ENCODE assay signal across 13 cellular contexts in the genomic region with DNA sequence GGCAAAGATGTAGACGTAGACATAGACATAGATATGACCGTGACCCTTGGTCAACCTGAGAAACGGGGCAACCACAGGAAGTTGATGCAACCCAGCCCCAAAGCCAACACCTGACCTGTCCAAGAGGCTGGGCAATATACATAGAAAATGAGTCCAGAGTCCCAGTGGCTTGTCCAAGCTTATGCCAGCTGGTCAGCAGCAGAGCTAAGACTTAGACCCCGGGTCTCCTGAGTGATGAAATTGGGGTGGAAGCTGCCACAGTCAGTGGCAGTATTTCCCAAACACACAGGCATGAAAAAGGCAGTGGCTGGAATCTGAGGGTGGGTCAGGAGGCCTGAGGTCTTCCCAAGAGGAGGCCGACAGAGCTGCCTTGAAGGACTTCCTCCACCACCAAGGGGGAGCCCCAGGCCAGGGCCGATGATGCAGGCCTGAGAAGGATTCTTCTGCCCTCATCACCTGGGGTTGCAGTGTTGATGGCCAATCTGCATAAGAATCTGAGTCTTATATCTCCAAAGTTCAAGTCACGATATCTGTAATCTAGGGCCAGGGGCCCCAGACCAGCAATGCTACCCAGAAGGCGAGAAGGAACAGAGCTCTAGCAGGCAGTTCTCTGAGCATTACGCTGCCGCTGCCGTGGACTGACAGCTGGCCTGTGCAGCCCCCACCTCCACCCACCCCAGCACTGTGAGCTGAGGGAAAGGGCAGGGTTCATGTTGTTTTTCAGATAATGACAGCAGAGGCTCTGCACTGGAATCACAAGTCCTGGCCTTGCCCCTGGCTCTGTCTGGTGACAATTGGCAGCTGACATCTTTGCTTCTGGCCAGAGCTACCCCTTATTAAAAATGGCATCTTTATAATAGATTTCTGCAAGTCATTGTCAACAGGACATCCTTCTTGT.
DNase-seq lines count a peak whose midpoint lies in the region; ATAC-seq, FAIRE-seq and TF ChIP-seq lines count a peak whose summit lies in the region.
"Had no signal": no experiment of that assay in that cellular context is flagged by ENCODE, and none has a peak within 500 bp of the region (broad histone marks: within the 10 kb centered on the region; RNA-seq: fewer than 3 reads in every experiment).

No MANE protein-coding gene starts in this region.

- H3K27me3 ChIP-seq in bronchial epithelial cell (ENCODE audit: control insufficient read depth, insufficient read depth, low read length) (no peaks in the 10 kb centered on the region), right lobe of liver (no peaks in the 10 kb centered on the region), prostate gland (replicated peaks; ENCODE audit: insufficient read depth) (no peaks in the 10 kb centered on the region)

- H3K36me3 ChIP-seq in bronchial epithelial cell (ENCODE audit: control insufficient read depth, insufficient read depth, low read length): no peaks in the 10 kb centered on the region
- H3K36me3 ChIP-seq in right lobe of liver: no peaks in the 10 kb centered on the region
- no peaks in the 10 kb centered on the region for H3K36me3 ChIP-seq in prostate gland

- peak; percentile 87 to 91 (median 89) for ATAC-seq in right lobe of liver
- ATAC-seq: Panc1 had no signal

- DNase-seq in NCI-H1417 (lab: John Stamatoyannopoulos, UW): peak in 2 of 3 experiments; percentile 5 to 31
- no peak for DNase-seq in NCI-H1417 treated with DMSO at 0.1 percent for 48 hours (lab: John Stamatoyannopoulos, UW)
- no peak for DNase-seq in bronchial epithelial cell (ENCODE audit: low read depth)
- peak; percentile 76 to 91 (median 89) for DNase-seq in right lobe of liver
- DNase-seq in NCI-H748 treated with DMSO at 0.1 percent for 48 hours (lab: John Stamatoyannopoulos, UW): no peak
- DNase-seq in dedifferentiated amniotic fluid mesenchymal stem cell (ENCODE audit: extremely low spot score): no peak
- DNase-seq in prostate gland (ENCODE audit: low spot score): no peak
- DNase-seq: activated B cell treated with CpG ODN at 0.5 μM for 24 hours, activated gamma-delta T cell treated with Interleukin-2 at 50 U/mL for 16 hours, NCI-H1048 had no signal

- H3K27ac ChIP-seq in right lobe of liver (peak overlapping the region; percentile 72 to 93 (median 79)), temporal lobe (ENCODE audit: low read depth, low read length) (peak overlapping the region; percentile 92), prostate gland (no peak overlapping the region)
- H3K27ac ChIP-seq: 22Rv1 had no signal

- intact Hi-C loops in right lobe of liver (cut with DNase I) (no loop called here), prostate gland (cut with DNase I) (no loop called here)

- WGBS in right lobe of liver (ENCODE audit: insufficient coverage, low coverage, low lambda C conversion rate, missing lambda C conversion rate): 25% methylated on average over 5 of the region's 11 CpGs
- WGBS in prostate gland: 88% methylated on average over 11 of the region's 11 CpGs

- FAIRE-seq in bronchial epithelial cell (lab: Jason Lieb, UNC): peak; percentile 47

- H3K4me1 ChIP-seq in right lobe of liver: peaks cover 0 to 40% (median 18%) of the 10 kb centered on the region in 4 donors
- no peaks in the 10 kb centered on the region for H3K4me1 ChIP-seq in prostate gland (replicated peaks)

- TF ChIP-seq CTCF in bronchial epithelial cell (IDR thresholded peaks at IDR 0.05; ENCODE audit: insufficient read depth, low read length, severe bottlenecking) (no peak), right lobe of liver (IDR thresholded peaks at IDR 0.05) (no peak), prostate gland (IDR thresholded peaks at IDR 0.05) (no peak)

- H3K4me3 ChIP-seq in bronchial epithelial cell (ENCODE audit: low read depth, low read length): no peak overlapping the region
- H3K4me3 ChIP-seq in right lobe of liver: peak overlapping the region in 2 of 3 donors; percentile 2 to 31
- H3K4me3 ChIP-seq in prostate gland: no peak overlapping the region

- TF ChIP-seq POLR2A in right lobe of liver (IDR thresholded peaks at IDR 0.05) (peak; percentile 57), prostate gland (IDR thresholded peaks at IDR 0.05) (no peak)

- H3K9me3 ChIP-seq in right lobe of liver (no peaks in the 10 kb centered on the region), prostate gland (no peaks in the 10 kb centered on the region)

Comparison
In these comparisons a context has a peak if more than half of its experiments do, and no peak if none do; other contexts are left out.
1. DNase-seq: peak in NCI-H1417 (2 of 3) and right lobe of liver (3 of 3); none in NCI-H1417 treated with DMSO at 0.1 percent for 48 hours (single experiment), bronchial epithelial cell (single experiment), NCI-H748 treated with DMSO at 0.1 percent for 48 hours (single experiment), dedifferentiated amniotic fluid mesenchymal stem cell (single experiment) and prostate gland (single experiment).
2. H3K4me3 ChIP-seq: peak in right lobe of liver (2 of 3); none in bronchial epithelial cell (single experiment) and prostate gland (0 of 2).
3. H3K27ac ChIP-seq: peak in right lobe of liver (3 of 3) and temporal lobe (single experiment); none in prostate gland (0 of 2).